Comparison of ENCODE assay signal across 16 cellular contexts in genomic region chr17:58341861-58342475, GRCh38. TPM values are rescaled to one million over a fixed set of nuclear protein-coding genes. Genes with fewer than 3 reads are reported as not detected.
DNase-seq lines count a peak whose midpoint lies in the region; ATAC-seq and TF ChIP-seq lines count a peak whose summit lies in the region.
"Had no signal": no experiment of that assay in that cellular context is flagged by ENCODE, and none has a peak within 500 bp of the region (broad histone marks: within the 10 kb centered on the region; RNA-seq: fewer than 3 reads in every experiment).

No MANE protein-coding gene starts in this region.

- H3K14ac ChIP-seq in IMR-90 (replicated peaks; ENCODE audit: low read depth, low read length): no peak overlapping the region

- WGBS in IMR-90 (ENCODE audit: extremely low coverage in 2 of 2, insufficient read length in 1 of 2), 2 experiments: 94% methylated on average over 2 of the region's 4 CpGs; no CpG with 5 or more reads in 1 of the 2 experiments

- H4K5ac ChIP-seq in IMR-90 (ENCODE audit: low read depth, low read length): no peak overlapping the region

- H2BK15ac ChIP-seq in IMR-90 (ENCODE audit: low read depth, low read length): no peak overlapping the region

- TF ChIP-seq POLR2A in IMR-90 (IDR thresholded peaks at IDR 0.05; ENCODE audit: low read depth, low read length): no peak

- no peak overlapping the region for H2BK120ac ChIP-seq in IMR-90 (ENCODE audit: low read depth, low read length)

- H3K79me1 ChIP-seq in IMR-90 (ENCODE audit: low read depth in 1 of 2, low read length in 2 of 2): peaks cover 12 to 24% of the 10 kb centered on the region in 2 experiments

- H3K27me3 ChIP-seq in CD8-positive, alpha-beta memory T cell (ENCODE audit: insufficient read depth, low read length, poor library complexity, severe bottlenecking): no peaks in the 10 kb centered on the region
- no peaks in the 10 kb centered on the region for H3K27me3 ChIP-seq in IMR-90 (ENCODE audit: control insufficient read depth, insufficient read depth, low read length)
- H3K27me3 ChIP-seq: breast epithelium, suprapubic skin had no signal

- H3K9ac ChIP-seq in IMR-90 (ENCODE audit: low read depth, low read length): no peak overlapping the region

- in situ Hi-C loops in IMR-90 (cut with MboI; ENCODE audit: low sequenced_read_pairs): loop anchor here (25.0 kb wide), 1 partner anchor 480 kb away; the partner anchor contains the start of gene MRPS23

- no peak overlapping the region for H2BK5ac ChIP-seq in IMR-90 (ENCODE audit: low read depth, low read length, poor library complexity, severe bottlenecking)

- H4K91ac ChIP-seq in IMR-90 (ENCODE audit: insufficient read depth, low read depth, low read length): no peak overlapping the region

- dilution Hi-C loops in IMR-90 (cut with HindIII; ENCODE audit: low sequenced_read_pairs, unreplicated experiment): no loop called here

- H4K8ac ChIP-seq in IMR-90 (ENCODE audit: low read depth in 2 of 2, low read length in 2 of 2): no peak overlapping the region

- H3K4me2 ChIP-seq in IMR-90 (ENCODE audit: low read depth, low read length): no peak overlapping the region

- no peak for ATAC-seq in IMR-90 (ENCODE audit: low read depth)
- ATAC-seq in activated T-cell treated with anti-CD3 and anti-CD28 coated beads, Interleukin-2, amount 50 U/mL, for 72 hours (replicated peaks in 1 of 2): no peak
- no peak for ATAC-seq in GM18909 (IDR thresholded peaks at IDR 0.05; ENCODE audit: poor library complexity, unreplicated experiment)
- ATAC-seq in HG02623 (IDR thresholded peaks at IDR 0.05; ENCODE audit: unreplicated experiment): no peak
- ATAC-seq: sciatic nerve had no signal

- H3K4me1 Mint-ChIP-seq in CD8-positive, alpha-beta memory T cell: peaks cover 77 to 97% (median 96%) of the 10 kb centered on the region in 3 donors
- peaks cover 84% of the 10 kb centered on the region for H3K4me1 Mint-ChIP-seq in activated T-cell treated with anti-CD3 and anti-CD28 coated beads, Interleukin-2, amount 50 U/mL, for 72 hours (ENCODE audit: low read depth)
- H3K4me1 Mint-ChIP-seq in nephron progenitor cell: peaks cover 27% of the 10 kb centered on the region

- H3K4me3 ChIP-seq in CD8-positive, alpha-beta memory T cell (ENCODE audit: low read length): peak overlapping the region; percentile 62
- H3K4me3 ChIP-seq in IMR-90 (ENCODE audit: insufficient read depth, low read depth, low read length): no peak overlapping the region
- H3K4me3 ChIP-seq: breast epithelium, suprapubic skin had no signal

- peak in 1 of 5 donors; percentile 49 for DNase-seq in CD8-positive, alpha-beta memory T cell
- DNase-seq in IMR-90 (no peak), nephron progenitor cell (no peak), ecto neural progenitor cell (ENCODE audit: low spot score) (no peak)
- no peak for DNase-seq in activated T-cell treated with anti-CD3 and anti-CD28 coated beads, Interleukin-2, amount 50 U/mL, for 72 hours
- no peak for DNase-seq in activated CD8-positive, alpha-beta memory T cell treated with anti-CD3 and anti-CD28 coated beads, Interleukin-2, amount 50 U/mL, for 48 hours
- DNase-seq: T1000 had no signal

- no peak overlapping the region for H2AFZ ChIP-seq in IMR-90 (replicated peaks; ENCODE audit: low read length, poor library complexity)

- TF ChIP-seq CTCF in IMR-90 (conservative IDR thresholded peaks at IDR 0.05; ENCODE audit: low read depth, low read length) (no peak), nephron progenitor cell (IDR thresholded peaks at IDR 0.05) (no peak)

- peaks cover 28% of the 10 kb centered on the region for H3K9me1 ChIP-seq in IMR-90 (ENCODE audit: insufficient read depth, low read length)

- no peaks in the 10 kb centered on the region for H3K9me3 Mint-ChIP-seq in CD8-positive, alpha-beta memory T cell
- H3K9me3 Mint-ChIP-seq in activated T-cell treated with anti-CD3 and anti-CD28 coated beads, Interleukin-2, amount 50 U/mL, for 72 hours: no peaks in the 10 kb centered on the region
- H3K9me3 Mint-ChIP-seq in nephron progenitor cell: no peaks in the 10 kb centered on the region

- no peak overlapping the region for H3K23ac ChIP-seq in IMR-90 (ENCODE audit: low read depth, low read length)

- H3K4ac ChIP-seq in IMR-90 (ENCODE audit: low read depth, low read length): no peak overlapping the region

- peaks cover 85% of the 10 kb centered on the region for H3K4me1 ChIP-seq in CD8-positive, alpha-beta memory T cell (ENCODE audit: insufficient read depth, low read length)
- peaks cover 26% of the 10 kb centered on the region for H3K4me1 ChIP-seq in IMR-90 (ENCODE audit: control insufficient read depth, insufficient read depth, low read length)

- H2BK20ac ChIP-seq in IMR-90 (ENCODE audit: low read depth, low read length): no peak overlapping the region

- peak overlapping the region; percentile 43 for H2AK9ac ChIP-seq in IMR-90 (replicated peaks; ENCODE audit: low read depth, low read length, poor library complexity)

- H3K9me3 ChIP-seq in CD8-positive, alpha-beta memory T cell (ENCODE audit: low read length): no peaks in the 10 kb centered on the region
- H3K9me3 ChIP-seq in IMR-90 (ENCODE audit: control insufficient read depth, insufficient read depth, low read length): no peaks in the 10 kb centered on the region
- H3K9me3 ChIP-seq: breast epithelium, suprapubic skin had no signal

- peak overlapping the region; percentile 92 to 100 (median 99) for H3K27ac Mint-ChIP-seq in CD8-positive, alpha-beta memory T cell
- H3K27ac Mint-ChIP-seq in activated T-cell treated with anti-CD3 and anti-CD28 coated beads, Interleukin-2, amount 50 U/mL, for 72 hours: peak overlapping the region; percentile 99
- H3K27ac Mint-ChIP-seq in nephron progenitor cell: peak overlapping the region; percentile 0

- POLR2A ChIA-PET in CD8-positive, alpha-beta memory T cell (lab: Charles Lee): interaction anchor here (4.6 to 12.2 kb wide), 3 partner anchors 10 to 24 kb away, joined by 72 to 491 read pairs (median 108); partner anchors contain the start of genes SUPT4H1 and TSPOAP1
- POLR2A ChIA-PET in IMR-90 (lab: Charles Lee; ENCODE audit: unreplicated experiment): interaction anchor here (0.9 kb wide), 1 partner anchor 10 kb away, joined by 3 read pairs; the partner anchor contains the start of gene SUPT4H1

- no peak overlapping the region for H3K56ac ChIP-seq in IMR-90 (ENCODE audit: extremely low read depth, insufficient read depth, low read length)

- H3K36me3 Mint-ChIP-seq in CD8-positive, alpha-beta memory T cell: peaks cover 3 to 67% (median 22%) of the 10 kb centered on the region in 3 donors
- peaks cover 29 to 62% of the 10 kb centered on the region in 2 donors for H3K36me3 Mint-ChIP-seq in activated T-cell treated with anti-CD3 and anti-CD28 coated beads, Interleukin-2, amount 50 U/mL, for 72 hours (ENCODE audit: insufficient read depth in 2 of 2)
- peaks cover 30% of the 10 kb centered on the region for H3K36me3 Mint-ChIP-seq in nephron progenitor cell (ENCODE audit: low read depth)

- H4K20me1 ChIP-seq in IMR-90 (ENCODE audit: insufficient read depth, low read length): no peaks in the 10 kb centered on the region

- no peak overlapping the region for H2AK5ac ChIP-seq in IMR-90 (ENCODE audit: low read depth, low read length)

- CTCF ChIA-PET in CD8-positive, alpha-beta memory T cell (lab: Charles Lee): interaction anchor here (8.5 to 13.8 kb wide), 3 partner anchors 8 to 21 kb away, joined by 90 to 504 read pairs (median 164); partner anchors contain the start of genes SUPT4H1 and TSPOAP1
- CTCF ChIA-PET in IMR-90 (lab: Yijun Ruan, JAX): interaction anchor here (0.5 kb wide), 1 partner anchor 1277 kb away, joined by 4 read pairs; no protein-coding TSS in a partner anchor

- no TSS peak for BruUV-seq in IMR-90 (replicated peaks; lab: Mats Ljungman, UMichigan)

- H3K27me3 Mint-ChIP-seq in CD8-positive, alpha-beta memory T cell: peaks cover 0 to 2% of the 10 kb centered on the region in 2 donors
- H3K27me3 Mint-ChIP-seq in activated T-cell treated with anti-CD3 and anti-CD28 coated beads, Interleukin-2, amount 50 U/mL, for 72 hours (ENCODE audit: low read depth): no peaks in the 10 kb centered on the region
- peaks cover 3% of the 10 kb centered on the region for H3K27me3 Mint-ChIP-seq in nephron progenitor cell (ENCODE audit: low read depth, poor library complexity)

- no peak overlapping the region for H3K18ac ChIP-seq in IMR-90 (ENCODE audit: low read depth, low read length)

- intact Hi-C loops in IMR-90 (cut with micrococcal nuclease): no loop called here

- peaks cover 16% of the 10 kb centered on the region for H3K36me3 ChIP-seq in CD8-positive, alpha-beta memory T cell (ENCODE audit: insufficient read depth, low read length)
- peaks cover 28% of the 10 kb centered on the region for H3K36me3 ChIP-seq in IMR-90 (ENCODE audit: control insufficient read depth, insufficient read depth, low read length)
- H3K36me3 ChIP-seq: breast epithelium had no signal

- no peak for TF ChIP-seq RAD21 in IMR-90 (IDR thresholded peaks at IDR 0.05; ENCODE audit: low read length)

- H3K4me3 Mint-ChIP-seq in CD8-positive, alpha-beta memory T cell: peak overlapping the region; percentile 86 to 100 (median 95)
- peak overlapping the region; percentile 89 to 93 for H3K4me3 Mint-ChIP-seq in activated T-cell treated with anti-CD3 and anti-CD28 coated beads, Interleukin-2, amount 50 U/mL, for 72 hours
- H3K4me3 Mint-ChIP-seq in nephron progenitor cell: no peak overlapping the region

- no peak overlapping the region for H3K27ac ChIP-seq in CD8-positive, alpha-beta memory T cell (ENCODE audit: low read depth, low read length)
- H3K27ac ChIP-seq in IMR-90 (ENCODE audit: insufficient read depth, low read length): no peak overlapping the region
- H3K27ac ChIP-seq: breast epithelium, RWPE1, suprapubic skin had no signal

TF ChIP-seq in IMR-90, 13 proteins besides CTCF, POLR2A, EP300 and RAD21:
- TF ChIP-seq SMC3 (IDR thresholded peaks at IDR 0.05; ENCODE audit: low read depth, low read length) (no peak), MAFK (IDR thresholded peaks at IDR 0.05; ENCODE audit: low read depth, low read length) (no peak)

RNA-seq across cellular contexts. Expression of gene SUPT4H1, which starts 10.0 kb away (rescaled TPM):
- 100 to 1,000 TPM; 145 to 149 TPM for total RNA-seq in CD8-positive, alpha-beta memory T cell
- 97.5 TPM for polyA plus RNA-seq in CD8-positive, alpha-beta memory T cell
- 51.6 and 83.6 TPM in 2 replicates for total RNA-seq in IMR-90 (2012; rRNA removed)
- polyA plus RNA-seq in IMR-90 (2012; rRNA removed): 97.3 and 129 TPM in 2 replicates
- 64.1 and 109 TPM in 2 replicates for polyA plus RNA-seq in IMR-90 (2012; cell fraction: cytosol; rRNA removed)
- 30.0 and 85.6 TPM in 2 replicates for polyA plus RNA-seq in IMR-90 (2012; cell fraction: nucleus; rRNA removed; ENCODE audit: low replicate concordance)
- total RNA-seq in activated T-cell treated with anti-CD3 and anti-CD28 coated beads, Interleukin-2, amount 50 U/mL, for 72 hours: 100 to 1,000 TPM; 101 to 110 TPM

RNA-seq across cellular contexts. Expression of gene TSPOAP1, which starts 13.4 kb away (rescaled TPM):
- total RNA-seq in CD8-positive, alpha-beta memory T cell: 10 to 100 TPM; 14.4 to 15.0 TPM
- polyA plus RNA-seq in CD8-positive, alpha-beta memory T cell: 4.0 TPM
- 0.56 and 0.90 TPM in 2 replicates for total RNA-seq in IMR-90 (2012; rRNA removed)
- polyA plus RNA-seq in IMR-90 (2012; rRNA removed): 1.2 and 1.6 TPM in 2 replicates
- polyA plus RNA-seq in IMR-90 (2012; cell fraction: cytosol; rRNA removed): 0.18 and 0.74 TPM in 2 replicates
- 9.6 and 10.6 TPM in 2 replicates for polyA plus RNA-seq in IMR-90 (2012; cell fraction: nucleus; rRNA removed; ENCODE audit: low replicate concordance)
- total RNA-seq in activated T-cell treated with anti-CD3 and anti-CD28 coated beads, Interleukin-2, amount 50 U/mL, for 72 hours: 10 to 100 TPM; 42.3 to 55.3 TPM
- total RNA-seq: endothelial cell of umbilical vein, MCF 10A, NCI-H460 had no signal
- polyA plus RNA-seq: endothelial cell of umbilical vein had no signal

Comparison
In these comparisons a context has a peak if more than half of its experiments do, and no peak if none do; other contexts are left out.
1. H3K27ac Mint-ChIP-seq: peak in every context shown above with its lines; median percentile 99 in CD8-positive, alpha-beta memory T cell; 99 in activated T-cell treated with anti-CD3 and anti-CD28 coated beads, Interleukin-2, amount 50 U/mL, for 72 hours; 0 in nephron progenitor cell.